8 cellular contexts compared by ENCODE assay signal in the genomic region with DNA sequence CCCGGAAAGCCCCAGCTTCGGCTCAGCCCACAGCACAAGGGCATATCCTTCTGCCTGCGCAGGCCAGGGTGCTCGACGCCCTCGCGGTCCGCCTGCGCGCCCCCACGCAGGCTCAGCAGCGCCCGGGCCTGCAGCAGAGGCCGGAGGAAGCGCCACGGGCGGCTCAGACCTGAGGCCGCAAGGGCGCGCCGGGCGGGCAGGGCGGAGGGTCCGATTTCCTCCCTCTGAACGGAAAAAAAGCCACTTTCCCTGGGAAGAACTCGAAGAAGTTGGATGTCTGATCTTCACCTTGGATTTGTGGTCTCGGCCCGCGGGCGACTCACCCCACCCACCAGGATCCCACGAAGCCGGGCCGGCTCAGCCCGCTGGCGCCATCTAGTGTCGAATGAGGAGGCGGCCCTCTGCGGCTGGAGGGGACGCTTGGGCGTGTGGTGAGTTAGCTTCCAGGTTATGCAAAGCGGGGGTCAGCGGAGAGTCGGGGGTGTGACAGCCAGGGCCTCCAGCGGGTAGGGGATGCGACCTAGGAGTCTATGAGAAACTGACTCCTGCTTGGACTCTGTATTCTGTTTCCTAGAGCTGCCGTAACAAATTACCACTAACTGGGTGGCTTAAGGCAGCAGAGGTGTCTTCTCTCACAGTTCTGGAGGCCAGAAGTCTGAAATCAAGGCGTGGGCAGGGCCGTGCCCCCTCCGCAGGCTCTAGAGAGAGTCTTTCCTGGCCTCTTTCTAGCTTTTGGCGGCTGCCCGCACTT. TPM values are rescaled to one million over a fixed set of nuclear protein-coding genes. Genes with fewer than 3 reads are reported as not detected.
DNase-seq lines count a peak whose midpoint lies in the region; ATAC-seq lines count a peak whose summit lies in the region.

No MANE protein-coding gene starts in this region.

- H3K27ac ChIP-seq in effector memory CD4-positive, alpha-beta T cell (ENCODE audit: insufficient read depth, low read length, poor library complexity, severe bottlenecking), result no peak overlapping the region

- peaks cover 7% of the 10 kb centered on the region for H3K4me1 ChIP-seq in effector memory CD4-positive, alpha-beta T cell (ENCODE audit: control insufficient read depth, insufficient read depth, low read length, poor library complexity, severe bottlenecking)

- peak overlapping the region; percentile 33 for H3K4me3 ChIP-seq in effector memory CD4-positive, alpha-beta T cell (ENCODE audit: insufficient read depth, low read depth, low read length, poor library complexity, severe bottlenecking)

- no peaks in the 10 kb centered on the region for H3K27me3 ChIP-seq in effector memory CD4-positive, alpha-beta T cell (replicated peaks; ENCODE audit: control insufficient read depth, insufficient read depth, low read length, poor library complexity, severe bottlenecking)

- peak; percentile 64 for ATAC-seq in GM18870 (IDR thresholded peaks at IDR 0.05; ENCODE audit: unreplicated experiment)
- ATAC-seq in HG03342 (IDR thresholded peaks at IDR 0.05; ENCODE audit: unreplicated experiment), result peak; percentile 77

- no peaks in the 10 kb centered on the region for H3K9me3 ChIP-seq in effector memory CD4-positive, alpha-beta T cell (ENCODE audit: control insufficient read depth, low read length)

- DNase-seq in AG20443 (ENCODE audit: low spot score), result peak; percentile 94
- DNase-seq in NCI-H69 (lab: John Stamatoyannopoulos, UW), result peak; percentile 83
- DNase-seq in activated CD8-positive, alpha-beta memory T cell treated with anti-CD3 and anti-CD28 coated beads for 48 hours (ENCODE audit: low read depth in 2 of 3, low spot score in 2 of 3), result peak; percentile 61 to 89 (median 87)
- peak; percentile 63 to 76 (median 72) for DNase-seq in effector memory CD4-positive, alpha-beta T cell
- DNase-seq in mesenteric fat pad (ENCODE audit: low spot score), result peak; percentile 96
- peak; percentile 76 for DNase-seq in stimulated activated CD8-positive, alpha-beta memory T cell treated with anti-CD3 and anti-CD28 coated beads, Interleukin-15, amount 100 ng/mL, for 1 hour (ENCODE audit: low read depth)

- H3K36me3 ChIP-seq in effector memory CD4-positive, alpha-beta T cell (ENCODE audit: control insufficient read depth, insufficient read depth, low read length), result no peaks in the 10 kb centered on the region

RNA-seq across cellular contexts. Expression of gene SRSF5, which starts 40.0 kb away (rescaled TPM):
- total RNA-seq in mesenteric fat pad, result 288 TPM
